Comparison of ENCODE assay signal across 1 cellular context in the genomic region with DNA sequence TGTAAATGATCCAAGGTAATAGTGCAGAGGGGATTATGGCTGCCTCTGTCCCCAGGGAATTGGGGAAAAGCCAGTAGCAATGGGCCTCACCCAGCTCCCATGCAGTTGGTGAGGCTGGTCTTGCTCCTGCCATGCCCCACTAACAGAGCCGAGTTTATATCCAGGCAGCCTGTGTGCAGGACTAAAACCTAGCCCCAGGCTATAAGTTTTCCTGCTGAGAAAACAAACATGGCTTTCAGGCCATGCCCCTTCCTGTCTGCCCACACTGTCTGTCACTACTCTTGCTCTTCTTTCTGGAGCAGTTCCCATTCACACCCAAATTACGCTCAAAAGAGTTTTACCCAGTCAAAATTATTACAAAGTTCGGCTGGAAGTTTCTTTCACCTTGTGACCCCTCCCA.
TF ChIP-seq lines count a peak whose summit lies in the region.

No MANE protein-coding gene starts in this region.

TF ChIP-seq in H1, 55 proteins besides CTCF, POLR2A, EP300 and RAD21 (continued from another document):
- TF ChIP-seq USF2 (IDR thresholded peaks at IDR 0.05; ENCODE audit: low read length) = no peak
- TF ChIP-seq RFX5 (IDR thresholded peaks at IDR 0.05; ENCODE audit: borderline replicate concordance, low read depth, low read length) = no peak
- no peak for TF ChIP-seq SUZ12 (IDR thresholded peaks at IDR 0.05; ENCODE audit: low read length)
- TF ChIP-seq JUN (IDR thresholded peaks at IDR 0.05; ENCODE audit: low read depth, low read length) = no peak
- no peak for TF ChIP-seq HDAC2 (IDR thresholded peaks at IDR 0.05; ENCODE audit: borderline replicate concordance in 1 of 2, low read depth in 2 of 2, low read length in 2 of 2)
- TF ChIP-seq CEBPB (IDR thresholded peaks at IDR 0.05; ENCODE audit: low read depth, low read length) = no peak
- no peak for TF ChIP-seq RBBP5 (IDR thresholded peaks at IDR 0.05; ENCODE audit: borderline replicate concordance, low read depth, low read length)
- TF ChIP-seq SRF (IDR thresholded peaks at IDR 0.05; ENCODE audit: low read depth, low read length) = no peak
